ENCODE assay signal across 20 cellular contexts in genomic region chr10:78798976-78799730, GRCh38.
"Had no signal": no experiment of that assay in that cellular context is flagged by ENCODE, and none has a peak within 500 bp of the region (broad histone marks: within the 10 kb centered on the region; RNA-seq: fewer than 3 reads in every experiment).

No MANE protein-coding gene starts in this region.

- DNase-seq: activated CD4-positive, alpha-beta T cell treated with anti-CD3 and anti-CD28 coated beads for 1 hour; activated gamma-delta T cell treated with Interleukin-2 at 50 U/mL for 16 hours; activated T-cell treated with anti-CD3 and anti-CD28 coated beads, Interleukin-2, amount 50 U/mL, for 1 hour; aorta; central memory CD4-positive, alpha-beta T cell; effector memory CD4-positive, alpha-beta T cell; head of caudate nucleus; hypothalamus; mucosa of descending colon; nephron progenitor cell; pancreas; psoas muscle; stimulated activated CD4-positive, alpha-beta T cell treated with anti-CD3 and anti-CD28 coated beads, Interleukin-12 subunit alpha, Interleukin-12 subunit beta, amount 100 ng/mL, for 4 hours; stimulated activated CD4-positive, alpha-beta T cell treated with anti-CD3 and anti-CD28 coated beads, Interleukin-4, amount 100 ng/mL, for 4 hours; substantia nigra; tibial artery; WERI-Rb-1 had no signal

- H3K9me3 ChIP-seq: gastroesophageal sphincter, mucosa of descending colon, pancreas, psoas muscle, right atrium auricular region, tibial artery had no signal

- H3K4me3 ChIP-seq: gastroesophageal sphincter, mucosa of descending colon, pancreas, psoas muscle, right atrium auricular region, tibial artery had no signal

- H3K4me1 ChIP-seq: pancreas, psoas muscle had no signal

- H3K36me3 ChIP-seq: gastroesophageal sphincter, pancreas, right atrium auricular region, tibial artery, WERI-Rb-1 had no signal

- H3K27ac ChIP-seq: gastroesophageal sphincter, pancreas, psoas muscle, right atrium auricular region, tibial artery, WERI-Rb-1 had no signal

- ATAC-seq: activated naive CD4-positive, alpha-beta T cell treated with anti-CD3 and anti-CD28 coated beads, Interleukin-2, amount 50 U/mL, for 72 hours; gastroesophageal sphincter; mucosa of descending colon; pancreas; psoas muscle had no signal

- H3K27me3 ChIP-seq: gastroesophageal sphincter, pancreas, right atrium auricular region, tibial artery had no signal
